ENCODE assay signal across 23 cellular contexts in the genomic region with DNA sequence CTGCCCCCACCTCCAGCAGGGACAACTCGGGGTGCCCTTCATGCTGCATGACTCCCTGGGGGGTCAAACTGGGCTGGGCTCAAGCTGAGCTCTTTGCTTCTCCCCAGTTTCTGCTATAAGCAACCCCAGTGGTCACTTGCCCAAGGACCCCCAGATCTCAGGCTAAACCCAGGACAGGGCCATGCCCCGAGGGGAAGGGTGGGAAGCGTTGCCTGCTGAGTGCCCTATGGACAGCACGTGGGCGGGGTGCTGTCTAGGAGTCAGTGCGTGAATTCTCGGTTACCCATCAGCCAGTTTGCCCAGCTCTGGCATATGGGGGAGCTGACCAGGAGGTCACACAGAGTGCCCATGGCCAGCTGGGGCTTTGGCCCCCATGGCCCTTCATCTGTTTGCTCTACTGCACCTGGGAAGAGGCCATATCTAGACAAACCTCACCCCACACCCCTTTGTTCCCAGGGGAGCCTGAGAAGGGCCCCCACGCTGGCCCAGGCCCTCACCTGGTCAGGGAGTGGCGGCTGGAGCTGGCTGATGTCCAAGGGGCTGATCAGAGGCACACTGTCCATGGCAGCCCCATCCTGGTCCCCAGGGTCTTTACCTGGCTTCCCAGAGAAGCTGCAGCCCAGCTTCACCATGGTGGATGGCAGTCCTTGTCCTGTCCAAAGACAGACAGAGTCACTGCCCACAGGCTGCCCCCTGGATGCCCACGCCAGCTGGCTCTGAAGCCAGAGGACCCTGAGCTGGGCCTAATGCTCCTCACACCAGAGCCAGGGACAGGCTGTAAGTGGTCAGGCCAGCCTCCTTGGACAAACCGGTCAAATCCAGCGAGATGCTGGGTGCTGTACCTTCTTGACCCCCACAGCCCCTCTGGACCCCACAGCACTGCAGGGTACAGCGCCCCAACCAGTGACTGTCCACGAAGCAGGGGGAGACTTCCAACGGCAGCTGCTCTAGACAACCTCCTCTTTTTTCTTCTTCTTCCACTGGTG. TPM values are rescaled to one million over a fixed set of nuclear protein-coding genes. Genes with fewer than 3 reads are reported as not detected.
DNase-seq lines count a peak whose midpoint lies in the region; ATAC-seq, FAIRE-seq and TF ChIP-seq lines count a peak whose summit lies in the region.
"Had no signal": no experiment of that assay in that cellular context is flagged by ENCODE, and none has a peak within 500 bp of the region (broad histone marks: within the 10 kb centered on the region; RNA-seq: fewer than 3 reads in every experiment).

No MANE protein-coding gene starts in this region.

- H3K36me3 ChIP-seq in H7 (replicated peaks; ENCODE audit: control insufficient read depth, insufficient read depth, low read length) (no peaks in the 10 kb centered on the region), PC-9 (ENCODE audit: low read depth) (no peaks in the 10 kb centered on the region)
- H3K36me3 ChIP-seq: gastroesophageal sphincter, right atrium auricular region, SJSA1, spleen, uterus had no signal

- peaks cover 81% of the 10 kb centered on the region for H3K27me3 Mint-ChIP-seq in nephron (ENCODE audit: low read depth)

- no TSS peak for BruUV-seq in PC-9 (replicated peaks; lab: Mats Ljungman, UMichigan)

- H2AFZ ChIP-seq in PC-9, result no peak overlapping the region

- H3K4me1 ChIP-seq in PC-9 (replicated peaks; ENCODE audit: insufficient read depth), result no peaks in the 10 kb centered on the region

- H4K20me1 ChIP-seq in PC-9 (ENCODE audit: insufficient read depth), result no peaks in the 10 kb centered on the region

- H3K9me3 ChIP-seq in PC-9 (ENCODE audit: insufficient read depth, low read depth), result no peaks in the 10 kb centered on the region
- H3K9me3 ChIP-seq: gastroesophageal sphincter, right atrium auricular region, SJSA1, spleen, testis, uterus had no signal

- peak overlapping the region; percentile 83; the same call in 1 of the 2 replicates for H3K4me2 ChIP-seq in PC-9

- no peak for ATAC-seq in HG02973 (IDR thresholded peaks at IDR 0.05; ENCODE audit: unreplicated experiment)

- peak overlapping the region in 2 of 3 experiments; percentile 39 to 61 for H3K4me3 Mint-ChIP-seq in nephron
- H3K4me3 Mint-ChIP-seq: activated naive CD8-positive, alpha-beta T cell; stimulated activated naive CD8-positive, alpha-beta T cell treated with anti-CD3 and anti-CD28 coated beads, Interleukin-15, Interleukin-2, amounts not matched to agents 100 ng/mL and 50 ng/mL, for 24 hours had no signal

- peaks cover 19% of the 10 kb centered on the region for H3K9me3 Mint-ChIP-seq in nephron
- H3K9me3 Mint-ChIP-seq: neural crest cell; stimulated activated naive CD8-positive, alpha-beta T cell treated with anti-CD3 and anti-CD28 coated beads, Interleukin-15, Interleukin-2, amounts not matched to agents 100 ng/mL and 50 ng/mL, for 24 hours had no signal

- CTCF ChIA-PET in PC-9 (lab: Charles Lee), result interaction anchor here (1.2 kb wide), 1 partner anchor 25 kb away, joined by 6 read pairs; no protein-coding TSS in a partner anchor

- no peaks in the 10 kb centered on the region for H3K9me2 ChIP-seq in PC-9 (ENCODE audit: insufficient read depth)

- H3K4me3 ChIP-seq in H7 (ENCODE audit: insufficient read depth, low read depth, low read length), result no peak overlapping the region
- no peak overlapping the region for H3K4me3 ChIP-seq in PC-9
- H3K4me3 ChIP-seq: SJSA1, testis, uterus had no signal

- no peak for FAIRE-seq in urothelium cell line (lab: Jason Lieb, UNC)
- FAIRE-seq: bronchial epithelial cell, colon, D721Med, RCC 7860 had no signal

- POLR2A ChIA-PET in PC-9 (lab: Charles Lee; ENCODE audit: unreplicated experiment), result no interaction called here

- H3K27me3 ChIP-seq in H7 (ENCODE audit: control insufficient read depth, insufficient read depth, low read length) (peaks cover 77% of the 10 kb centered on the region), PC-9 (ENCODE audit: insufficient read depth, low read depth) (peaks cover 15% of the 10 kb centered on the region)
- H3K27me3 ChIP-seq: testis had no signal

- peaks cover 15% of the 10 kb centered on the region for H3K4me1 Mint-ChIP-seq in nephron

- H3K79me2 ChIP-seq in PC-9 (ENCODE audit: low read depth), result no peaks in the 10 kb centered on the region

- TF ChIP-seq CTCF in PC-9 (conservative IDR thresholded peaks at IDR 0.05), result no peak
- TF ChIP-seq CTCF in nephron (IDR thresholded peaks at IDR 0.05; ENCODE audit: unreplicated experiment in 3 of 3), result no peak

- H3K36me3 Mint-ChIP-seq in nephron (ENCODE audit: low read depth), result no peaks in the 10 kb centered on the region
- H3K36me3 Mint-ChIP-seq: activated naive CD8-positive, alpha-beta T cell had no signal

- H3K27ac ChIP-seq in PC-9, result no peak overlapping the region
- H3K27ac ChIP-seq: gastroesophageal sphincter, right atrium auricular region, SJSA1, spleen, testis, uterus had no signal

- intact Hi-C loops in PC-9 (cut with micrococcal nuclease; ENCODE audit: unreplicated experiment), result loop anchor here (10.0 kb wide), 3 partner anchors 66 to 424 kb away; a partner anchor contains a TSS

- no peak overlapping the region for H3K27ac Mint-ChIP-seq in nephron
- H3K27ac Mint-ChIP-seq: activated naive CD8-positive, alpha-beta T cell; CD4-positive, alpha-beta T cell; stimulated activated naive CD8-positive, alpha-beta T cell treated with anti-CD3 and anti-CD28 coated beads, Interleukin-15, Interleukin-2, amounts not matched to agents 100 ng/mL and 50 ng/mL, for 24 hours had no signal

- no peaks in the 10 kb centered on the region for H3F3A ChIP-seq in PC-9 (ENCODE audit: insufficient read depth, low read depth)

- peak; percentile 41 for DNase-seq in H7
- no peak for DNase-seq in PC-9
- no peak for DNase-seq in urothelium cell line (ENCODE audit: low spot score)
- no peak for DNase-seq in DMS153 treated with DMSO at 0.1 percent for 48 hours (lab: John Stamatoyannopoulos, UW; ENCODE audit: unreplicated experiment)
- DNase-seq: spleen had no signal

RNA-seq across cellular contexts. Expression of a gene that starts 8.0 kb away (rescaled TPM):
- total RNA-seq in H7 (2014; rRNA removed; shearing (Covaris generic)), result 2.2 TPM in 1 of 2 replicates, not detected in the other
- total RNA-seq in PC-9 (2021), result not detected in 2 replicates
- total RNA-seq: A673, bronchial epithelial cell, HT-29, M059J, SJSA1 had no signal

RNA-seq across cellular contexts. Expression of a gene that starts 18.5 kb away (rescaled TPM):
- not detected in 2 replicates for total RNA-seq in H7 (2014; rRNA removed; shearing (Covaris generic))
- total RNA-seq in PC-9 (2021), result not detected in 2 replicates
- total RNA-seq: A673; bronchial epithelial cell; CD4-positive, alpha-beta T cell; gastroesophageal sphincter; M059J; neural crest cell; right atrium auricular region; SJSA1; spleen; uterus had no signal

RNA-seq across cellular contexts. Expression of a gene that starts 19.9 kb away (rescaled TPM):
- 46.9 and 48.7 TPM in 2 replicates for total RNA-seq in H7 (2014; rRNA removed; shearing (Covaris generic))
- total RNA-seq in PC-9 (2021), result 40.1 and 44.7 TPM in 2 replicates

RNA-seq across cellular contexts. Expression of a gene that starts 20.0 kb away (rescaled TPM):
- total RNA-seq in H7 (2014; rRNA removed; shearing (Covaris generic)), result 46.4 and 47.1 TPM in 2 replicates
- 40.7 and 52.8 TPM in 2 replicates for total RNA-seq in PC-9 (2021)

RNA-seq across cellular contexts. Expression of a gene that starts 29.2 kb away (rescaled TPM):
- 27.2 and 50.5 TPM in 2 replicates for total RNA-seq in H7 (2014; rRNA removed; shearing (Covaris generic))
- 7.4 and 12.5 TPM in 2 replicates for total RNA-seq in PC-9 (2021)
